ENCODE assay signal across 24 cellular contexts in genomic region chr4:125518281-125518680, GRCh38.
"Had no signal": no experiment of that assay in that cellular context is flagged by ENCODE, and none has a peak within 500 bp of the region (broad histone marks: within the 10 kb centered on the region; RNA-seq: fewer than 3 reads in every experiment).

No MANE protein-coding gene starts in this region.

- H3K79me2 ChIP-seq: hepatocyte had no signal

- H3K4me2 ChIP-seq: hepatocyte had no signal

- H3K4me3 ChIP-seq: colonic mucosa, esophagus muscularis mucosa, gastroesophageal sphincter, heart left ventricle, hepatocyte, left lung, lower lobe of right lung, mucosa of descending colon had no signal

- ATAC-seq: effector memory CD8-positive, alpha-beta T cell; foreskin keratinocyte; gastroesophageal sphincter; heart left ventricle; left cardiac atrium; left lung; left ventricle myocardium superior; lower lobe of right lung; mucosa of descending colon had no signal

- H3K4me1 ChIP-seq: colonic mucosa, esophagus muscularis mucosa, foreskin keratinocyte, gastroesophageal sphincter, lower lobe of right lung had no signal

- H2AFZ ChIP-seq: hepatocyte had no signal

- H3K4me3 Mint-ChIP-seq: dendritic cell treated with granulocyte-macrophage colony-stimulating factor and Interleukin-4, amounts not matched to agents 40 ng/mL and 50 ng/mL, for 4 days; effector memory CD8-positive, alpha-beta T cell; endodermal cell; mesothelial cell of epicardium; naive B cell had no signal

- H3K27me3 ChIP-seq: colonic mucosa, esophagus muscularis mucosa, foreskin keratinocyte, gastroesophageal sphincter, heart left ventricle, hepatocyte, left lung had no signal

- H3K36me3 ChIP-seq: colonic mucosa, esophagus muscularis mucosa, gastroesophageal sphincter, heart left ventricle, left lung, lower lobe of right lung had no signal

- H3K9me3 Mint-ChIP-seq: endodermal cell had no signal

- DNase-seq: colonic mucosa; cortex of kidney; effector CD8-positive, alpha-beta T cell; effector memory CD8-positive, alpha-beta T cell; endodermal cell; foreskin keratinocyte; heart left ventricle; hypothalamus; left cardiac atrium; left lung; left ventricle myocardium superior; lower lobe of right lung; mesenchymal stem cell; mucosa of descending colon; naive B cell had no signal

- H3K27me3 Mint-ChIP-seq: dendritic cell treated with granulocyte-macrophage colony-stimulating factor and Interleukin-4, amounts not matched to agents 40 ng/mL and 50 ng/mL, for 4 days; effector memory CD8-positive, alpha-beta T cell; naive B cell had no signal

- H3K27ac ChIP-seq: colonic mucosa, esophagus muscularis mucosa, foreskin keratinocyte, gastroesophageal sphincter, heart left ventricle, hepatocyte, left lung, lower lobe of right lung had no signal

- FAIRE-seq: endometrium, frontal cortex, islet of Langerhans, keratinocyte had no signal

- H3K36me3 Mint-ChIP-seq: naive B cell had no signal

- H3K9me3 ChIP-seq: colonic mucosa, gastroesophageal sphincter, lower lobe of right lung, mucosa of descending colon had no signal

- H3K27ac Mint-ChIP-seq: dendritic cell treated with granulocyte-macrophage colony-stimulating factor and Interleukin-4, amounts not matched to agents 40 ng/mL and 50 ng/mL, for 4 days; effector memory CD8-positive, alpha-beta T cell; endodermal cell; mesothelial cell of epicardium; naive B cell had no signal

- H3K4me1 Mint-ChIP-seq: naive B cell had no signal
